ENCODE assay signal across 12 cellular contexts in the genomic region with DNA sequence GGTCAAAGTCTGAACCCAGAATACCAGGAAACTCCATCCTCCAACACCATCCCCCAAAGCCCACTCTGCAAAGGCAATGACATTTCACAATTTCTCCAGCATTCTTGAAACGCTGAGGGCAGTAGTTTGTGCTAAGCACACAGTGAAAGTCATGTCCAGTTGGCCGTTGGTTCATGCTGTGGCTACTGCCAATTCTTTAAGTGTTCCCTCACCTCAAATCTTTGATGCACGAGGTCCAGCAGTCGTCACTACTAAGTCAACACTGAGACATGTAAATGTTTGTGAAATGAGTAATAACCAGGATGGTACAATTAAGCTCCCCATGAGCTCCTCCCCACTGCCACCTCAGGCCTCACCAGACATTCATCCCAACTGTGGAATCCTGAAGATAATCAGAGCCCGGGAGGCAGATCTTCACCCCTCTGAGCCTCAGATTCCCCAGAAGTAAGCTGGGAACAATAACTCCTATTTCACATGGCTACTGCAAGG. TPM values are rescaled to one million over a fixed set of nuclear protein-coding genes. Genes with fewer than 3 reads are reported as not detected.
DNase-seq lines count a peak whose midpoint lies in the region; ATAC-seq and TF ChIP-seq lines count a peak whose summit lies in the region.
"Had no signal": no experiment of that assay in that cellular context is flagged by ENCODE, and none has a peak within 500 bp of the region (broad histone marks: within the 10 kb centered on the region; RNA-seq: fewer than 3 reads in every experiment).

No MANE protein-coding gene starts in this region.

- no peak overlapping the region for H3K27ac Mint-ChIP-seq in progenitor cell of endocrine pancreas
- H3K27ac Mint-ChIP-seq: activated naive CD4-positive, alpha-beta T cell treated with anti-CD3 and anti-CD28 coated beads for 36 hours had no signal

- peak; percentile 40 for DNase-seq in HPDE6-E6E7 (ENCODE audit: extremely low spot score)
- DNase-seq in amniotic stem cell (lab: John Stamatoyannopoulos, UW): peak; percentile 80
- no peak for DNase-seq in left ventricle myocardium superior
- peak; percentile 95 for DNase-seq in stromal cell of bone marrow (ENCODE audit: low read depth)
- DNase-seq in progenitor cell of endocrine pancreas (ENCODE audit: low spot score, unreplicated experiment): no peak
- no peak for DNase-seq in WERI-Rb-1
- DNase-seq: activated naive CD4-positive, alpha-beta T cell treated with anti-CD3 and anti-CD28 coated beads for 36 hours; MV-4-11 had no signal

- H3K27me3 Mint-ChIP-seq in progenitor cell of endocrine pancreas: no peaks in the 10 kb centered on the region

- ATAC-seq in left ventricle myocardium superior: peak; percentile 89
- ATAC-seq in HG02571 (IDR thresholded peaks at IDR 0.05; ENCODE audit: unreplicated experiment): no peak
- ATAC-seq in HG02885 (IDR thresholded peaks at IDR 0.05; ENCODE audit: poor library complexity, unreplicated experiment): no peak

- H3K27ac ChIP-seq in WERI-Rb-1: no peak overlapping the region
- H3K27ac ChIP-seq: skin epidermis, suprapubic skin had no signal

- H3K4me3 ChIP-seq in WERI-Rb-1 (ENCODE audit: low read depth, low read length): no peak overlapping the region
- H3K4me3 ChIP-seq: skin epidermis, suprapubic skin had no signal

- intact Hi-C loops in left ventricle myocardium superior (cut with micrococcal nuclease): no loop called here

- no peaks in the 10 kb centered on the region for H3K9me3 ChIP-seq in WERI-Rb-1 (ENCODE audit: severe bottlenecking)
- H3K9me3 ChIP-seq: suprapubic skin had no signal

- peaks cover 40% of the 10 kb centered on the region for H3K4me1 Mint-ChIP-seq in progenitor cell of endocrine pancreas (ENCODE audit: low read depth)

- no peaks in the 10 kb centered on the region for H3K27me3 ChIP-seq in WERI-Rb-1 (ENCODE audit: insufficient read depth, low read depth, severe bottlenecking)
- H3K27me3 ChIP-seq: suprapubic skin had no signal

- H3K36me3 Mint-ChIP-seq in progenitor cell of endocrine pancreas (ENCODE audit: insufficient read depth): no peaks in the 10 kb centered on the region

- no peaks in the 10 kb centered on the region for H3K36me3 ChIP-seq in WERI-Rb-1
- H3K36me3 ChIP-seq: suprapubic skin had no signal

- H3K4me3 Mint-ChIP-seq in progenitor cell of endocrine pancreas (ENCODE audit: low read depth): no peak overlapping the region
- H3K4me3 Mint-ChIP-seq: activated naive CD4-positive, alpha-beta T cell treated with anti-CD3 and anti-CD28 coated beads for 36 hours had no signal

- TF ChIP-seq CTCF in progenitor cell of endocrine pancreas (IDR thresholded peaks at IDR 0.05; ENCODE audit: unreplicated experiment) (no peak), WERI-Rb-1 (IDR thresholded peaks at IDR 0.05; ENCODE audit: low read depth, low read length) (no peak)

- H3K9me3 Mint-ChIP-seq in progenitor cell of endocrine pancreas (ENCODE audit: low read depth): no peaks in the 10 kb centered on the region

RNA-seq across cellular contexts. Expression of a gene that starts 7.0 kb away (rescaled TPM):
- total RNA-seq in left ventricle myocardium superior (122 TPM), progenitor cell of endocrine pancreas (39.4 and 41.1 TPM in 2 replicates)

Comparison
In these comparisons a context has a peak if more than half of its experiments do, and no peak if none do; other contexts are left out.
1. DNase-seq: peak in HPDE6-E6E7 (single experiment), amniotic stem cell (single experiment) and stromal cell of bone marrow (single experiment); none in left ventricle myocardium superior (single experiment), progenitor cell of endocrine pancreas (single experiment) and WERI-Rb-1 (single experiment).